Comparison of ENCODE assay signal across 15 cellular contexts in the genomic region with DNA sequence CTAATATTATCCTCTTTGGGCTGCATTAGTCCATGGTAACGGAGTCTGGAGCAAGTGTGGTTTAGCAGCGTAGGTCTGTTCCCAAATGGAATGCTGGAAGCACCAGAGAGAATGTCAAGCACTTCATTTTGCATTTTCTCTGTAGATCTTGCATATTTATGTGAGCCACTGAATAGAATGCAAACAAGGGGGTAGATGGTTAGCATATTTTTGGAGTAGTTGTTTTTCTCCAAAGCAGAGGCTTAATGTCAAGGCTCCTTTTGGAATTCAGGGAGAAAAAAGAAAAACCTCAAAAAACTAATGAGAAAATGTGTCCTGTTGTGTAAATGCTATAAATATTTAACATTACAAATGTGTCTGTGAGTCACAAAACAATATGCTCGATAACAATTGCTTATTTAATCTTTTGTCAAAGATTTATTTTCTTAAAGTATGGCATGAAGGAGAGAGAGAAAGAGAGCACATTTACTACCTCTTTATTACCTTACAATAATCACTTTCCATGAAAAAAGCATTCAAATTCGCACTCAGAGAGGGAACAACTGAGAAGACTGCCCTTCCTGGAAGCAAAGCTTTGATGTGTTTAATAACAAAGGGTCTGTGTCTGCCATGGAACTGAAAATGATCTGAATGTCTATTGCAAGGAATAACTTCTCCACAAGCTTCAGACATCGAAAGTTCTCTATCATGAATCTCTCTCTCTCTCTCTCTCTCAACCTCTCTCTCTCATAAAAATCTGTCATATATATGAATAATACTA.
DNase-seq lines count a peak whose midpoint lies in the region; ATAC-seq and TF ChIP-seq lines count a peak whose summit lies in the region.
"Had no signal": no experiment of that assay in that cellular context is flagged by ENCODE, and none has a peak within 500 bp of the region (broad histone marks: within the 10 kb centered on the region; RNA-seq: fewer than 3 reads in every experiment).

No MANE protein-coding gene starts in this region.

- no peaks in the 10 kb centered on the region for H3K36me3 ChIP-seq in SJSA1
- H3K36me3 ChIP-seq: left ventricle myocardium inferior had no signal

- TF ChIP-seq CTCF in AG09319 (IDR thresholded peaks at IDR 0.05; ENCODE audit: low read depth, low read length) (no peak), foreskin keratinocyte (conservative IDR thresholded peaks at IDR 0.05) (no peak)

- no peaks in the 10 kb centered on the region for H3K27me3 ChIP-seq in SJSA1 (replicated peaks)
- no peaks in the 10 kb centered on the region for H3K27me3 ChIP-seq in foreskin keratinocyte

- H3K9me3 ChIP-seq in SJSA1 (replicated peaks) = no peaks in the 10 kb centered on the region
- H3K9me3 ChIP-seq: left ventricle myocardium inferior had no signal

- peak overlapping the region; percentile 79 for H3K27ac ChIP-seq in SJSA1
- H3K27ac ChIP-seq in foreskin keratinocyte = no peak overlapping the region
- H3K27ac ChIP-seq: left ventricle myocardium inferior had no signal

- ATAC-seq in foreskin keratinocyte (no peak), GM21786 (IDR thresholded peaks at IDR 0.05; ENCODE audit: unreplicated experiment) (no peak)
- ATAC-seq: activated CD8-positive, alpha-beta T cell treated with anti-CD3 and anti-CD28 coated beads, Interleukin-2, amount 10 ng/mL, durations not matched to agents 7 days and 5 days had no signal

- no peak overlapping the region for H3K4me3 ChIP-seq in SJSA1
- H3K4me3 ChIP-seq: left ventricle myocardium inferior had no signal

- DNase-seq in AG09319 (ENCODE audit: extremely low read depth, low read depth) = peak; percentile 56
- DNase-seq in SJSA1 (ENCODE audit: low read depth in 1 of 2, low spot score in 2 of 2) = peak; percentile 61 to 90
- DNase-seq in fibroblast of peridontal ligament (ENCODE audit: extremely low read depth) = peak; percentile 95
- DNase-seq in myocyte (ENCODE audit: low read depth) = peak; percentile 74
- DNase-seq in foreskin keratinocyte = no peak
- DNase-seq in NCI-H1436 (lab: John Stamatoyannopoulos, UW) = no peak
- no peak for DNase-seq in NCI-H1930 (lab: John Stamatoyannopoulos, UW)
- DNase-seq: activated CD8-positive, alpha-beta T cell treated with anti-CD3 and anti-CD28 coated beads, Interleukin-2, amount 10 ng/mL, durations not matched to agents 7 days and 5 days; activated naive CD8-positive, alpha-beta T cell treated with anti-CD3 and anti-CD28 coated beads, Interleukin-2, amount 10 ng/mL, durations not matched to agents 7 days and 5 days; effector CD8-positive, alpha-beta T cell; left ventricle myocardium inferior; NCI-H1694 treated with DMSO at 0.1 percent for 48 hours; substantia nigra; T-helper 2 cell had no signal

- H3K4me1 ChIP-seq in SJSA1 (replicated peaks) = peaks cover 46% of the 10 kb centered on the region
- peaks cover 13% of the 10 kb centered on the region for H3K4me1 ChIP-seq in foreskin keratinocyte

Comparison
In these comparisons a context has a peak if more than half of its experiments do, and no peak if none do; other contexts are left out.
1. DNase-seq: peak in AG09319 (single experiment), SJSA1 (2 of 2), fibroblast of peridontal ligament (single experiment) and myocyte (single experiment); none in foreskin keratinocyte (0 of 2), NCI-H1436 (single experiment) and NCI-H1930 (0 of 2).